ENCODE assay signal across 1 cellular context in the genomic region with DNA sequence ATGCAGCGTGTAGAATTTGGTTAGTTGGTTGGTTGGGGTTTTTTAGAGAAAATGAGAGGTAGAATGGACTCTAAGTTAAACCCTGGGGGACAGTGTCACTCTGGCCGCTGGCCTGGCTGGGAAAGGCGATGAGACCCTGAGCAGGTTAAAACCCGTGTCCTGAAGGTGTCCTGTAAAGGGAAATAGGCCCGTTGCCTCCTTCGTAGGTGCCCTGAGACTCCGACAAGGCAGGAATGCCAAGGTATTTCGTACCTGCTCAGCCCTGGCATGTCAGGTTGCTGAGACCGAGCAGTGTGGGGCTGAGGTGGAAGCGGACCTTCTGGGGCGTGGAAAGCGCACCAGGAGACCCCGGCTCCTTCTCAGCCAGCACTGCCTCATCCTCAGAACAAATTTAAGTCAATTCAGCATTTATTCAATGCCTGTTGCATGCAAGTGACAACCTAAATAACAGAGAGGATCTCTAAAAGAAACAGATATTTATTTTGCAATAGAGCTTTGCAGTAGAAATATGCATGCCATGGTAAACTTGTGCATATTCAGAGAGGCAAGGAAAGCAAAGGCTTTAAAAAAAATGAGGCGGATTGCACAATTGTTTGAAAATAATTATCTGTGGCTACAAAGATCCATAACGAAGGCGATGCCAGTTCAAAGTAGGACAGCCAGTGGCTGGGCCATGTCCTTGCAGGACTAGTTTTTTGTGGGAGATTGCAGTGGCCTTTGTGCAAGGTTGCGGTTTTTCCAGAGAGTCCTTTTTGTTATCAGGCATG.
TF ChIP-seq lines count a peak whose summit lies in the region.

No MANE protein-coding gene starts in this region.

TF ChIP-seq in WTC11, 78 proteins besides CTCF, POLR2A, EP300 and RAD21 (continued from another document):
- TF ChIP-seq ZNF425 (CRISPR knock-in tag; conservative IDR thresholded peaks at IDR 0.05), result no peak
- TF ChIP-seq ZNF263 (CRISPR knock-in tag; IDR thresholded peaks at IDR 0.05; ENCODE audit: low read depth), result no peak
- TF ChIP-seq, protein P1, sequence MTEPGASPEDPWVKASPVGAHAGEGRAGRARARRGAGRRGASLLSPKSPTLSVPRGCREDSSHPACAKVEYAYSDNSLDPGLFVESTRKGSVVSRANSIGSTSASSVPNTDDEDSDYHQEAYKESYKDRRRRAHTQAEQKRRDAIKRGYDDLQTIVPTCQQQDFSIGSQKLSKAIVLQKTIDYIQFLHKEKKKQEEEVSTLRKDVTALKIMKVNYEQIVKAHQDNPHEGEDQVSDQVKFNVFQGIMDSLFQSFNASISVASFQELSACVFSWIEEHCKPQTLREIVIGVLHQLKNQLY (CRISPR knock-in tag; IDR thresholded peaks at IDR 0.05), result no peak
- no peak for TF ChIP-seq TP53 (CRISPR knock-in tag; IDR thresholded peaks at IDR 0.05)
- no peak for TF ChIP-seq ZNF317 (CRISPR knock-in tag; IDR thresholded peaks at IDR 0.05; ENCODE audit: borderline replicate concordance, low read depth)
- TF ChIP-seq CDX4 (CRISPR knock-in tag; IDR thresholded peaks at IDR 0.05; ENCODE audit: borderline replicate concordance), result no peak
- TF ChIP-seq GRHL2 (CRISPR knock-in tag; IDR thresholded peaks at IDR 0.05; ENCODE audit: insufficient replicate concordance, severe bottlenecking), result no peak
- no peak for TF ChIP-seq IRF2 (CRISPR knock-in tag; IDR thresholded peaks at IDR 0.05; ENCODE audit: borderline replicate concordance, low read depth)
- no peak for TF ChIP-seq ELF4 (CRISPR knock-in tag; IDR thresholded peaks at IDR 0.05; ENCODE audit: low read depth)
- no peak for TF ChIP-seq ZNF423 (CRISPR knock-in tag; IDR thresholded peaks at IDR 0.05)
